8 cellular contexts compared by ENCODE assay signal in genomic region chr18:3245853-3246635, GRCh38. TPM values are rescaled to one million over a fixed set of nuclear protein-coding genes. Genes with fewer than 3 reads are reported as not detected.
DNase-seq lines count a peak whose midpoint lies in the region; ATAC-seq, FAIRE-seq and TF ChIP-seq lines count a peak whose summit lies in the region.

No MANE protein-coding gene starts in this region.

- H3K4me3 ChIP-seq in fibroblast of the aortic adventitia (ENCODE audit: low read depth, low read length) = peak overlapping the region; percentile 93

- TF ChIP-seq CTCF in fibroblast of the aortic adventitia (IDR thresholded peaks at IDR 0.05; ENCODE audit: insufficient read depth, low read length) (peak; percentile 93), nephron progenitor cell (IDR thresholded peaks at IDR 0.05) (peak; percentile 84)

- no peak for FAIRE-seq in RCC 7860 (lab: Jason Lieb, UNC)

- intact Hi-C loops in activated T-helper 2 cell treated with anti-CD3 and anti-CD28 coated beads, Interferon-gamma antibody, Interleukin-2, Interleukin-4, amounts not matched to agents 10 μg/mL and 5 μg/mL and 100 μg/mL, durations not matched to agents 14 hours and 24 hours and 36 hours (cut with micrococcal nuclease) = loop anchor here (1.0 to 5.0 kb wide), 10 partner anchors 33 to 479 kb away; partner anchors contain the start of genes EMILIN2 and LPIN2

- H3K4me1 Mint-ChIP-seq in activated T-helper 2 cell treated with anti-CD3 and anti-CD28 coated beads, Interferon-gamma antibody, Interleukin-2, Interleukin-4, amounts not matched to agents 10 μg/mL and 5 μg/mL and 100 μg/mL, durations not matched to agents 14 hours and 24 hours and 36 hours (ENCODE audit: low read depth) = peaks cover 32% of the 10 kb centered on the region
- peaks cover 29% of the 10 kb centered on the region for H3K4me1 Mint-ChIP-seq in nephron progenitor cell
- H3K4me1 Mint-ChIP-seq in stimulated activated naive CD8-positive, alpha-beta T cell treated with anti-CD3 and anti-CD28 coated beads, Interleukin-15, amount 100 ng/mL, for 72 hours = peaks cover 29% of the 10 kb centered on the region

- peak; percentile 52 for ATAC-seq in GM21619 (IDR thresholded peaks at IDR 0.05; ENCODE audit: unreplicated experiment)
- peak; percentile 70 for ATAC-seq in stimulated activated naive CD8-positive, alpha-beta T cell treated with anti-CD3 and anti-CD28 coated beads, Interleukin-15, amount 100 ng/mL, for 72 hours

- H3K27me3 Mint-ChIP-seq in activated T-helper 2 cell treated with anti-CD3 and anti-CD28 coated beads, Interferon-gamma antibody, Interleukin-2, Interleukin-4, amounts not matched to agents 10 μg/mL and 5 μg/mL and 100 μg/mL, durations not matched to agents 14 hours and 24 hours and 36 hours (ENCODE audit: low read depth) = no peaks in the 10 kb centered on the region
- H3K27me3 Mint-ChIP-seq in nephron progenitor cell (ENCODE audit: low read depth, poor library complexity) = no peaks in the 10 kb centered on the region
- H3K27me3 Mint-ChIP-seq in stimulated activated naive CD8-positive, alpha-beta T cell treated with anti-CD3 and anti-CD28 coated beads, Interleukin-15, amount 100 ng/mL, for 72 hours = no peaks in the 10 kb centered on the region

- DNase-seq in DMS53 treated with DMSO at 0.1 percent for 48 hours (lab: John Stamatoyannopoulos, UW; ENCODE audit: unreplicated experiment) = peak; percentile 96
- DNase-seq in KBM-7 = peak; percentile 89
- DNase-seq in RCC 7860 (ENCODE audit: low spot score) = peak; percentile 66
- peak; percentile 79 for DNase-seq in activated T-helper 2 cell treated with anti-CD3 and anti-CD28 coated beads, Interferon-gamma antibody, Interleukin-2, Interleukin-4, amounts not matched to agents 10 μg/mL and 5 μg/mL and 100 μg/mL, durations not matched to agents 14 hours and 24 hours and 36 hours (ENCODE audit: low spot score)
- peak; percentile 87 for DNase-seq in fibroblast of the aortic adventitia (ENCODE audit: low read depth)
- peak; percentile 79 for DNase-seq in nephron progenitor cell
- DNase-seq in stimulated activated naive CD8-positive, alpha-beta T cell treated with anti-CD3 and anti-CD28 coated beads, Interleukin-15, amount 100 ng/mL, for 72 hours = peak; percentile 82 to 86

- H3K9me3 Mint-ChIP-seq in activated T-helper 2 cell treated with anti-CD3 and anti-CD28 coated beads, Interferon-gamma antibody, Interleukin-2, Interleukin-4, amounts not matched to agents 10 μg/mL and 5 μg/mL and 100 μg/mL, durations not matched to agents 14 hours and 24 hours and 36 hours = peaks cover 9% of the 10 kb centered on the region
- peaks cover 26% of the 10 kb centered on the region for H3K9me3 Mint-ChIP-seq in nephron progenitor cell
- peaks cover 0 to 9% of the 10 kb centered on the region in 2 donors for H3K9me3 Mint-ChIP-seq in stimulated activated naive CD8-positive, alpha-beta T cell treated with anti-CD3 and anti-CD28 coated beads, Interleukin-15, amount 100 ng/mL, for 72 hours

- H3K27ac Mint-ChIP-seq in activated T-helper 2 cell treated with anti-CD3 and anti-CD28 coated beads, Interferon-gamma antibody, Interleukin-2, Interleukin-4, amounts not matched to agents 10 μg/mL and 5 μg/mL and 100 μg/mL, durations not matched to agents 14 hours and 24 hours and 36 hours = peak overlapping the region; percentile 92
- H3K27ac Mint-ChIP-seq in nephron progenitor cell = no peak overlapping the region
- peak overlapping the region; percentile 98 to 99 for H3K27ac Mint-ChIP-seq in stimulated activated naive CD8-positive, alpha-beta T cell treated with anti-CD3 and anti-CD28 coated beads, Interleukin-15, amount 100 ng/mL, for 72 hours

- H3K36me3 Mint-ChIP-seq in activated T-helper 2 cell treated with anti-CD3 and anti-CD28 coated beads, Interferon-gamma antibody, Interleukin-2, Interleukin-4, amounts not matched to agents 10 μg/mL and 5 μg/mL and 100 μg/mL, durations not matched to agents 14 hours and 24 hours and 36 hours (ENCODE audit: low read depth) = peaks cover 46% of the 10 kb centered on the region
- H3K36me3 Mint-ChIP-seq in nephron progenitor cell (ENCODE audit: low read depth) = peaks cover 25% of the 10 kb centered on the region

- in situ Hi-C loops in KBM-7 (cut with MboI; ENCODE audit: low pct_unique_long_range_greater_than_20kb, low sequenced_read_pairs) = no loop called here

- peak overlapping the region; percentile 90 for H3K4me3 Mint-ChIP-seq in activated T-helper 2 cell treated with anti-CD3 and anti-CD28 coated beads, Interferon-gamma antibody, Interleukin-2, Interleukin-4, amounts not matched to agents 10 μg/mL and 5 μg/mL and 100 μg/mL, durations not matched to agents 14 hours and 24 hours and 36 hours (ENCODE audit: low read depth)
- peak overlapping the region; percentile 81 for H3K4me3 Mint-ChIP-seq in nephron progenitor cell
- peak overlapping the region; percentile 85 to 87 for H3K4me3 Mint-ChIP-seq in stimulated activated naive CD8-positive, alpha-beta T cell treated with anti-CD3 and anti-CD28 coated beads, Interleukin-15, amount 100 ng/mL, for 72 hours

RNA-seq across cellular contexts. Expression of gene MYL12A, which starts 1.6 kb away (rescaled TPM):
- total RNA-seq in activated T-helper 2 cell treated with anti-CD3 and anti-CD28 coated beads, Interferon-gamma antibody, Interleukin-2, Interleukin-4, amounts not matched to agents 10 μg/mL and 5 μg/mL and 100 μg/mL, durations not matched to agents 14 hours and 24 hours and 36 hours = 396 and 397 TPM in 2 replicates
- 251 and 733 TPM in 2 replicates for total RNA-seq in fibroblast of the aortic adventitia (ENCODE audit: low replicate concordance)

RNA-seq across cellular contexts. Expression of gene MYL12B, which starts 15.9 kb away (rescaled TPM):
- total RNA-seq in activated T-helper 2 cell treated with anti-CD3 and anti-CD28 coated beads, Interferon-gamma antibody, Interleukin-2, Interleukin-4, amounts not matched to agents 10 μg/mL and 5 μg/mL and 100 μg/mL, durations not matched to agents 14 hours and 24 hours and 36 hours = 243 and 245 TPM in 2 replicates
- 77.4 and 415 TPM in 2 replicates for total RNA-seq in fibroblast of the aortic adventitia (ENCODE audit: low replicate concordance)

RNA-seq across cellular contexts. Expression of gene MYOM1, which starts 26.3 kb away (rescaled TPM):
- 0.62 and 2.4 TPM in 2 replicates for total RNA-seq in activated T-helper 2 cell treated with anti-CD3 and anti-CD28 coated beads, Interferon-gamma antibody, Interleukin-2, Interleukin-4, amounts not matched to agents 10 μg/mL and 5 μg/mL and 100 μg/mL, durations not matched to agents 14 hours and 24 hours and 36 hours
- total RNA-seq in fibroblast of the aortic adventitia (ENCODE audit: low replicate concordance) = 0.90 and 7.5 TPM in 2 replicates

Comparison
In these comparisons a context has a peak if more than half of its experiments do, and no peak if none do; other contexts are left out.
1. Peak in every context shown above with its lines: DNase-seq, ATAC-seq and H3K4me3 ChIP-seq.